In genomic region chr4:183182873-183183725, GRCh38 we compare ENCODE assay signal across 8 cellular contexts.
DNase-seq lines count a peak whose midpoint lies in the region; ATAC-seq and TF ChIP-seq lines count a peak whose summit lies in the region.

No MANE protein-coding gene starts in this region.

- in situ Hi-C loops in astrocyte of the spinal cord (cut with HindIII; ENCODE audit: low sequenced_read_pairs): no loop called here
- in situ Hi-C loops in G401 (cut with HindIII; ENCODE audit: low sequenced_read_pairs): no loop called here
- in situ Hi-C loops in GM13976 (cut with MboI; ENCODE audit: low sequenced_read_pairs, unreplicated experiment): no loop called here

- H3K4me3 ChIP-seq in astrocyte of the spinal cord (ENCODE audit: low read depth, low read length) (no peak overlapping the region), right lobe of liver (no peak overlapping the region)

- peak; percentile 49 to 62 for ATAC-seq in activated naive CD4-positive, alpha-beta T cell treated with anti-CD3 and anti-CD28 coated beads, Interleukin-2, amount 50 U/mL, for 72 hours
- peak; percentile 70 to 92 (median 80) for ATAC-seq in right lobe of liver

- H3K9me3 ChIP-seq in right lobe of liver: no peaks in the 10 kb centered on the region

- 58% methylated on average over 13 of the region's 14 CpGs for WGBS in right lobe of liver (ENCODE audit: insufficient coverage, low coverage, low lambda C conversion rate, missing lambda C conversion rate)

- H3K36me3 ChIP-seq in right lobe of liver: no peaks in the 10 kb centered on the region

- no peak for TF ChIP-seq CTCF in astrocyte of the spinal cord (IDR thresholded peaks at IDR 0.05; ENCODE audit: low read depth, low read length)
- no peak for TF ChIP-seq CTCF in right lobe of liver (IDR thresholded peaks at IDR 0.05)
- no peak for TF ChIP-seq CTCF in GM13976 (IDR thresholded peaks at IDR 0.05; ENCODE audit: borderline replicate concordance, control extremely low read depth, extremely low read depth, insufficient read depth, missing control alignments)

- intact Hi-C loops in right lobe of liver (cut with DNase I): no loop called here

- H3K9me3 Mint-ChIP-seq in activated naive CD4-positive, alpha-beta T cell treated with anti-CD3 and anti-CD28 coated beads, Interleukin-2, amount 50 U/mL, for 72 hours: no peaks in the 10 kb centered on the region

- H3K27ac ChIP-seq in right lobe of liver: no peak overlapping the region

- no peak overlapping the region for H3K27ac Mint-ChIP-seq in activated naive CD4-positive, alpha-beta T cell treated with anti-CD3 and anti-CD28 coated beads, Interleukin-2, amount 50 U/mL, for 72 hours

- H3K27me3 ChIP-seq in right lobe of liver: no peaks in the 10 kb centered on the region

- no peak for DNase-seq in activated naive CD4-positive, alpha-beta T cell treated with anti-CD3 and anti-CD28 coated beads, Interleukin-2, amount 50 U/mL, for 72 hours (ENCODE audit: low spot score in 2 of 2)
- DNase-seq in activated naive CD4-positive, alpha-beta T cell treated with anti-CD3 and anti-CD28 coated beads, Interleukin-2, amount 50 U/mL, for 16 hours: no peak
- peak; percentile 84 for DNase-seq in NOMO-1 treated with dmso at 0.1 percent for 144 hours (lab: John Stamatoyannopoulos, UW; ENCODE audit: unreplicated experiment)
- DNase-seq in astrocyte of the spinal cord (ENCODE audit: low read depth, low spot score): peak; percentile 83
- peak in 1 of 3 donors; percentile 29 for DNase-seq in right lobe of liver
- DNase-seq in putamen (ENCODE audit: low spot score): no peak
- no peak for DNase-seq in G401 (ENCODE audit: low spot score)
- no peak for DNase-seq in GM13976 (ENCODE audit: low spot score)

- H3K4me1 ChIP-seq in right lobe of liver: no peaks in the 10 kb centered on the region

- no peaks in the 10 kb centered on the region for H3K36me3 Mint-ChIP-seq in activated naive CD4-positive, alpha-beta T cell treated with anti-CD3 and anti-CD28 coated beads, Interleukin-2, amount 50 U/mL, for 72 hours

- no peak for TF ChIP-seq POLR2A in right lobe of liver (IDR thresholded peaks at IDR 0.05)

Comparison
In these comparisons a context has a peak if more than half of its experiments do, and no peak if none do; other contexts are left out.
1. DNase-seq: peak in NOMO-1 treated with dmso at 0.1 percent for 144 hours (single experiment) and astrocyte of the spinal cord (single experiment); none in activated naive CD4-positive, alpha-beta T cell treated with anti-CD3 and anti-CD28 coated beads, Interleukin-2, amount 50 U/mL, for 72 hours (0 of 2), activated naive CD4-positive, alpha-beta T cell treated with anti-CD3 and anti-CD28 coated beads, Interleukin-2, amount 50 U/mL, for 16 hours (single experiment), putamen (single experiment), G401 (single experiment) and GM13976 (single experiment).